Comparison of ENCODE assay signal across 21 cellular contexts in the genomic region with DNA sequence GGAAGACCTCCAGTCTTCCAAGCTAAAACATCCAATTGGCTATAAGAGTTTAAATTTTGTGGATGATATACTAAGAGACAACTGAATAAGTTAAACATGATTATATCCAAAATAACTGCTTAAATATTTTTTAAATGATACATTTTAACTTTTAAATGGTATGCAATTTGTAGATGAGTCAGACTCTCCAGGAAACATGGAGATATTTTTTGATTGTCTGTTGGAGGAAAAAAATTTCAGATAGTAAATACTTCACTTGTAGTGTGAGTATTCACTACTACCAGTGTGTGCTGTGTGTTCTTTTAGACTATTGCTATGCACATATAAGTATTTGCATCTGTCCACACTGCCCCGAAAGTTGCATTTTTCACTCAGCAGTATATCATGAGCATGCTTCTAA.
DNase-seq lines count a peak whose midpoint lies in the region; ATAC-seq, FAIRE-seq and TF ChIP-seq lines count a peak whose summit lies in the region.
"Had no signal": no experiment of that assay in that cellular context is flagged by ENCODE, and none has a peak within 500 bp of the region (broad histone marks: within the 10 kb centered on the region; RNA-seq: fewer than 3 reads in every experiment).

No MANE protein-coding gene starts in this region.

- H3K27ac ChIP-seq in fibroblast of lung (ENCODE audit: insufficient read depth, low read length) = no peak overlapping the region
- H3K27ac ChIP-seq: C4-2B had no signal

- H4K20me1 ChIP-seq in fibroblast of lung (ENCODE audit: control insufficient read depth, extremely low read depth, insufficient read depth, low read length) = no peaks in the 10 kb centered on the region

- H3K27me3 ChIP-seq in adipocyte (replicated peaks; ENCODE audit: control insufficient read depth, insufficient read depth, low read length) (no peaks in the 10 kb centered on the region), fibroblast of lung (ENCODE audit: control insufficient read depth, insufficient read depth, low read length) (no peaks in the 10 kb centered on the region), skeletal muscle satellite cell (ENCODE audit: control insufficient read depth, insufficient read depth, low read length) (no peaks in the 10 kb centered on the region)

- no peak overlapping the region for H3K9ac ChIP-seq in adipocyte (ENCODE audit: low read length)
- no peak overlapping the region for H3K9ac ChIP-seq in fibroblast of lung (ENCODE audit: insufficient read depth, low read length)
- H3K9ac ChIP-seq in skeletal muscle satellite cell (ENCODE audit: low read depth, low read length) = no peak overlapping the region

- H3K36me3 ChIP-seq in adipocyte (ENCODE audit: control insufficient read depth, insufficient read depth, low read length, severe bottlenecking) (peaks cover 38% of the 10 kb centered on the region), fibroblast of lung (ENCODE audit: control insufficient read depth, insufficient read depth, low read length) (no peaks in the 10 kb centered on the region), skeletal muscle satellite cell (ENCODE audit: insufficient read depth, low read length) (peaks cover 16% of the 10 kb centered on the region)

- FAIRE-seq in H54 (lab: Jason Lieb, UNC) = peak; percentile 73
- FAIRE-seq: G401.6 had no signal

- H3K4me3 ChIP-seq in adipocyte (ENCODE audit: low read length) (no peak overlapping the region), fibroblast of lung (replicated peaks in 1 of 4; ENCODE audit: control extremely low read depth in 1 of 4, insufficient read depth in 1 of 4, low read depth in 3 of 4, low read length in 4 of 4) (no peak overlapping the region), skeletal muscle satellite cell (ENCODE audit: low read length) (no peak overlapping the region)

- H3K4me1 ChIP-seq in adipocyte (ENCODE audit: control insufficient read depth, insufficient read depth, low read length) = peaks cover 21% of the 10 kb centered on the region
- H3K4me1 ChIP-seq in fibroblast of lung (ENCODE audit: control insufficient read depth, extremely low read depth, insufficient read depth, low read length) = peaks cover 4% of the 10 kb centered on the region
- H3K4me1 ChIP-seq in skeletal muscle satellite cell (ENCODE audit: control insufficient read depth, insufficient read depth, low read length) = peaks cover 14% of the 10 kb centered on the region
- H3K4me1 ChIP-seq: Caco-2 had no signal

- peak overlapping the region; percentile 37 for H3K4me2 ChIP-seq in fibroblast of lung (ENCODE audit: extremely low read depth, insufficient read depth, low read length)
- H3K4me2 ChIP-seq in skeletal muscle satellite cell (ENCODE audit: low read length) = peak overlapping the region; percentile 40

- no peak for ATAC-seq in GM21786 (IDR thresholded peaks at IDR 0.05; ENCODE audit: unreplicated experiment)
- ATAC-seq: Panc1 had no signal

- no peaks in the 10 kb centered on the region for H3K79me2 ChIP-seq in fibroblast of lung (ENCODE audit: control insufficient read depth, insufficient read depth, low read length)

- H2AFZ ChIP-seq in fibroblast of lung (ENCODE audit: low read length) = no peak overlapping the region

- no peak for TF ChIP-seq CTCF in fibroblast of lung (conservative IDR thresholded peaks at IDR 0.05 in 1 of 2, IDR thresholded peaks at IDR 0.05 in 1 of 2; ENCODE audit: low read depth in 1 of 2, low read length in 2 of 2)

- TF ChIP-seq POLR2A in H54 (IDR thresholded peaks at IDR 0.05; ENCODE audit: low read depth, low read length) = no peak

- no peak for DNase-seq in H54 (ENCODE audit: insufficient read length, low spot score)
- peak; percentile 25 for DNase-seq in adipocyte (ENCODE audit: low read depth)
- peak in 1 of 2 donors; percentile 36 for DNase-seq in fibroblast of lung (ENCODE audit: low read depth in 2 of 2)
- DNase-seq in CD1c-positive myeloid dendritic cell (ENCODE audit: extremely low spot score) = no peak
- no peak for DNase-seq in GOT3 (lab: John Stamatoyannopoulos, UW)
- no peak for DNase-seq in NK-92 treated with Interleukin-12 subunit alpha and Interleukin-12 subunit beta, amount 100 ng/mL, for 24 hours (lab: John Stamatoyannopoulos, UW)
- DNase-seq: Caco-2, DMS53, H7, KG1, NCI-H1048, NCI-H1694, NCI-H446, NCI-H774, Right ventricle myocardium superior, SW 1271 had no signal

- H3K9me3 ChIP-seq in adipocyte (ENCODE audit: control insufficient read depth, low read length) (no peaks in the 10 kb centered on the region), fibroblast of lung (ENCODE audit: control insufficient read depth, insufficient read depth, low read depth, low read length) (no peaks in the 10 kb centered on the region), skeletal muscle satellite cell (replicated peaks; ENCODE audit: low read length) (no peaks in the 10 kb centered on the region)
- H3K9me3 ChIP-seq: Caco-2 had no signal
